Comparison of ENCODE assay signal across 32 cellular contexts in the genomic region with DNA sequence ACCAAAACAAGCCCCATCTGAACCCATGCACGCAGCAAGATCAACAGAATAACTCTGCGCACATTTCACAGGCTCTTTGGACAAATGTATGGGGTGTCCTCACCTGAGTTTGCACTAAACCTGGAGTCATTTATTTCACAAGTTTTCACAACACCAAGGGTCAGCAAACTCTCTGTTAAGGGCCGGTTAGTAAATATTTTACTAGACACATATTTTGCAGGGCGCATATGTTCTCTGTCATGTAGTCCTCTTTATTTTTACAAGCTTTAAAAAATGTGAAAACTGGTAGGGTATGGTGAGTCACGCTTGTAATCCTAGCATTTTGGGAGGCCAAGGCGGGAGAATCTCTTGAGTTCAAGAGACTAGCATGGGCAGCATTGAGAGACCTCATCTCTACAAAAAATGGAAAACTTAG. TPM values are rescaled to one million over a fixed set of nuclear protein-coding genes. Genes with fewer than 3 reads are reported as not detected.
"Had no signal": no experiment of that assay in that cellular context is flagged by ENCODE, and none has a peak within 500 bp of the region (broad histone marks: within the 10 kb centered on the region; RNA-seq: fewer than 3 reads in every experiment).

No MANE protein-coding gene starts in this region.

- H3K4me3 ChIP-seq: body of pancreas, esophagus muscularis mucosa, gastroesophageal sphincter had no signal

- H3K4me1 ChIP-seq: body of pancreas, esophagus muscularis mucosa, gastroesophageal sphincter had no signal

- H3K27ac ChIP-seq: body of pancreas, esophagus muscularis mucosa, gastroesophageal sphincter, WERI-Rb-1 had no signal

- H3K27me3 ChIP-seq: body of pancreas, esophagus muscularis mucosa, gastroesophageal sphincter had no signal

- H3K36me3 ChIP-seq: esophagus muscularis mucosa, gastroesophageal sphincter, WERI-Rb-1 had no signal

- H3K9me3 ChIP-seq: body of pancreas, esophagus muscularis mucosa had no signal

- H3K27ac Mint-ChIP-seq: activated B cell treated with CpG ODN at 0.5 μM for 24 hours; activated CD8-positive, alpha-beta T cell treated with anti-CD3 and anti-CD28 coated beads for 36 hours; activated naive CD8-positive, alpha-beta T cell; activated T-helper 17 cell treated with anti-CD3 and anti-CD28 coated beads, Interleukin-2, amount 50 U/mL, for 72 hours; effector memory CD8-positive, alpha-beta T cell; T-cell; T-helper 1 cell treated with Interleukin-12 subunit alpha and Interleukin-12 subunit beta and Interleukin-4 antibody, amounts not matched to agents 30 μg/mL and 1 μg/mL, for 36 hours had no signal

- H3K4me1 Mint-ChIP-seq: activated B cell treated with CpG ODN at 0.5 μM for 24 hours; activated T-helper 17 cell treated with anti-CD3 and anti-CD28 coated beads, Interleukin-2, amount 50 U/mL, for 72 hours; T-cell had no signal

- H3K4me3 Mint-ChIP-seq: activated B cell treated with CpG ODN at 0.5 μM for 24 hours; activated CD8-positive, alpha-beta T cell treated with anti-CD3 and anti-CD28 coated beads for 36 hours; activated naive CD8-positive, alpha-beta T cell; activated T-cell treated with anti-CD3 and anti-CD28 coated beads, Interleukin-2, amount 50 U/mL, for 4 hours; activated T-helper 17 cell treated with anti-CD3 and anti-CD28 coated beads, Interleukin-2, amount 50 U/mL, for 72 hours; effector memory CD8-positive, alpha-beta T cell; T-cell; T-helper 1 cell treated with Interleukin-12 subunit alpha and Interleukin-12 subunit beta and Interleukin-4 antibody, amounts not matched to agents 30 μg/mL and 1 μg/mL, for 36 hours had no signal

- H3K27me3 Mint-ChIP-seq: activated B cell treated with CpG ODN at 0.5 μM for 24 hours; activated CD8-positive, alpha-beta T cell treated with anti-CD3 and anti-CD28 coated beads for 36 hours; activated naive CD8-positive, alpha-beta T cell; activated T-helper 17 cell treated with anti-CD3 and anti-CD28 coated beads, Interleukin-2, amount 50 U/mL, for 72 hours; effector memory CD8-positive, alpha-beta T cell; T-cell had no signal

- DNase-seq: activated B cell treated with CpG ODN at 0.5 μM for 24 hours; activated CD4-positive, alpha-beta T cell treated with anti-CD3 and anti-CD28 coated beads for 48 hours; activated CD4-positive, alpha-beta T cell treated with anti-CD3 and anti-CD28 coated beads, Interleukin-2, amount 50 U/mL, for 1 hour; activated CD4-positive, alpha-beta T cell treated with anti-CD3 and anti-CD28 coated beads, Interleukin-2, amount 50 U/mL, for 48 hours; activated CD8-positive, alpha-beta memory T cell treated with anti-CD3 and anti-CD28 coated beads for 24 hours; activated CD8-positive, alpha-beta T cell treated with anti-CD3 and anti-CD28 coated beads for 36 hours; activated effector memory CD4-positive, alpha-beta T cell treated with Interleukin-2 at 50 U/mL for 16 hours; activated gamma-delta T cell treated with Interleukin-2 at 50 U/mL for 16 hours; activated naive CD4-positive, alpha-beta T cell treated with anti-CD3 and anti-CD28 coated beads, Interleukin-2, amount 50 U/mL, for 16 hours; activated naive CD4-positive, alpha-beta T cell treated with Interleukin-2 at 50 U/mL for 16 hours; activated T-cell treated with anti-CD3 and anti-CD28 coated beads, Interleukin-2, amount 50 U/mL, for 4 hours; amygdala; aorta; body of pancreas; caudate nucleus; cortex of kidney; dermis blood vessel endothelial cell; effector CD4-positive, alpha-beta T cell; effector memory CD8-positive, alpha-beta T cell; erythroblast; foreskin melanocyte; T-cell; T1000; WERI-Rb-1 had no signal

RNA-seq across cellular contexts. Expression of a gene that starts 45.5 kb away (rescaled TPM):
- total RNA-seq: activated B cell treated with CpG ODN at 0.5 μM for 24 hours; activated CD8-positive, alpha-beta T cell treated with anti-CD3 and anti-CD28 coated beads for 36 hours; activated T-cell treated with anti-CD3 and anti-CD28 coated beads, Interleukin-2, amount 50 U/mL, for 4 hours; activated T-helper 17 cell treated with anti-CD3 and anti-CD28 coated beads, Interleukin-2, amount 50 U/mL, for 72 hours; aorta; body of pancreas; chondrocyte; dermis blood vessel endothelial cell; esophagus muscularis mucosa; gastroesophageal sphincter; glomerular endothelial cell; T-cell; T-helper 2 cell treated with Interferon-gamma antibody and Interleukin-4, amounts not matched to agents 100 ng/mL and 5 ng/mL, for 36 hours had no signal
